8 cellular contexts compared by ENCODE assay signal in genomic region chr5:126373621-126374416, GRCh38. TPM values are rescaled to one million over a fixed set of nuclear protein-coding genes. Genes with fewer than 3 reads are reported as not detected.
DNase-seq lines count a peak whose midpoint lies in the region; ATAC-seq and TF ChIP-seq lines count a peak whose summit lies in the region.

No MANE protein-coding gene starts in this region.

- H3K27me3 ChIP-seq in Peyer's patch (no peaks in the 10 kb centered on the region), neural progenitor cell (no peaks in the 10 kb centered on the region), MM.1S (replicated peaks; ENCODE audit: insufficient read depth, low read length) (no peaks in the 10 kb centered on the region)

- no peak overlapping the region for H3K4me3 Mint-ChIP-seq in activated T-cell treated with anti-CD3 and anti-CD28 coated beads, Interleukin-2, amount 50 U/mL, for 4 hours
- no peak overlapping the region for H3K4me3 Mint-ChIP-seq in stimulated activated naive B cell treated with anti-CD40 and anti-IgM and Interleukin-4, amounts not matched to agents 10 μg/mL and 1 μg/mL and 100 μg/mL, for 72 hours
- H3K4me3 Mint-ChIP-seq in neural progenitor cell, result no peak overlapping the region

- no peaks in the 10 kb centered on the region for H3K27me3 Mint-ChIP-seq in activated T-cell treated with anti-CD3 and anti-CD28 coated beads, Interleukin-2, amount 50 U/mL, for 4 hours (ENCODE audit: low read depth)
- peaks cover 0 to 11% of the 10 kb centered on the region in 2 donors for H3K27me3 Mint-ChIP-seq in stimulated activated naive B cell treated with anti-CD40 and anti-IgM and Interleukin-4, amounts not matched to agents 10 μg/mL and 1 μg/mL and 100 μg/mL, for 72 hours
- peaks cover 3% of the 10 kb centered on the region for H3K27me3 Mint-ChIP-seq in neural progenitor cell (ENCODE audit: insufficient read depth, low read depth)

- H3K9me3 Mint-ChIP-seq in activated T-cell treated with anti-CD3 and anti-CD28 coated beads, Interleukin-2, amount 50 U/mL, for 4 hours, result no peaks in the 10 kb centered on the region
- no peaks in the 10 kb centered on the region for H3K9me3 Mint-ChIP-seq in stimulated activated naive B cell treated with anti-CD40 and anti-IgM and Interleukin-4, amounts not matched to agents 10 μg/mL and 1 μg/mL and 100 μg/mL, for 72 hours
- H3K9me3 Mint-ChIP-seq in neural progenitor cell, result no peaks in the 10 kb centered on the region

- H3K4me3 ChIP-seq in Peyer's patch, result peak overlapping the region in 2 of 4 donors; percentile 52 to 55
- H3K4me3 ChIP-seq in epithelial cell of proximal tubule (ENCODE audit: low read depth, low read length), result peak overlapping the region; percentile 74
- no peak overlapping the region for H3K4me3 ChIP-seq in neural progenitor cell
- H3K4me3 ChIP-seq in MM.1S (ENCODE audit: low read length), result no peak overlapping the region

- H3K9me3 ChIP-seq in Peyer's patch (no peaks in the 10 kb centered on the region), neural progenitor cell (ENCODE audit: low read depth) (no peaks in the 10 kb centered on the region), MM.1S (replicated peaks; ENCODE audit: insufficient read depth, low read length) (no peaks in the 10 kb centered on the region)

- no peak overlapping the region for H3K4me2 ChIP-seq in neural progenitor cell
- no peak overlapping the region for H3K4me2 ChIP-seq in MM.1S (ENCODE audit: low read depth, low read length)

- H3K27ac ChIP-seq in Peyer's patch (peak overlapping the region in 3 of 4 donors; percentile 21 to 77 (median 74)), neural progenitor cell (no peak overlapping the region), MM.1S (ENCODE audit: low read length) (no peak overlapping the region)

- H3K9ac ChIP-seq in neural progenitor cell, result no peak overlapping the region
- H3K9ac ChIP-seq in MM.1S (ENCODE audit: low read length), result no peak overlapping the region

- no peaks in the 10 kb centered on the region for H3K9me2 ChIP-seq in MM.1S (replicated peaks; ENCODE audit: insufficient read depth, low read length)

- H3K4me1 ChIP-seq in Peyer's patch (peaks cover 0 to 10% (median 0%) of the 10 kb centered on the region in 4 donors), neural progenitor cell (peaks cover 21% of the 10 kb centered on the region), MM.1S (ENCODE audit: low read length) (no peaks in the 10 kb centered on the region)

- peak; percentile 63 to 66 for ATAC-seq in activated T-cell treated with anti-CD3 and anti-CD28 coated beads, Interleukin-2, amount 50 U/mL, for 4 hours
- ATAC-seq in stimulated activated naive B cell treated with anti-CD40 and anti-IgM and Interleukin-4, amounts not matched to agents 10 μg/mL and 1 μg/mL and 100 μg/mL, for 72 hours (replicated peaks), result peak; percentile 31 to 58
- no peak for ATAC-seq in GM19395 (IDR thresholded peaks at IDR 0.05; ENCODE audit: unreplicated experiment)

- peaks cover 18% of the 10 kb centered on the region for H3K4me1 Mint-ChIP-seq in activated T-cell treated with anti-CD3 and anti-CD28 coated beads, Interleukin-2, amount 50 U/mL, for 4 hours (ENCODE audit: low read depth)
- H3K4me1 Mint-ChIP-seq in stimulated activated naive B cell treated with anti-CD40 and anti-IgM and Interleukin-4, amounts not matched to agents 10 μg/mL and 1 μg/mL and 100 μg/mL, for 72 hours, result peaks cover 0 to 6% of the 10 kb centered on the region in 2 donors
- peaks cover 22% of the 10 kb centered on the region for H3K4me1 Mint-ChIP-seq in neural progenitor cell

- peak; percentile 63 to 76 for TF ChIP-seq POLR2A in Peyer's patch (IDR thresholded peaks at IDR 0.05)

- H2AFZ ChIP-seq in neural progenitor cell (replicated peaks) (no peak overlapping the region), MM.1S (ENCODE audit: low read length) (no peak overlapping the region)

- H3K79me2 ChIP-seq in neural progenitor cell (ENCODE audit: low read depth), result no peaks in the 10 kb centered on the region
- no peaks in the 10 kb centered on the region for H3K79me2 ChIP-seq in MM.1S (ENCODE audit: low read length)

- H4K20me1 ChIP-seq in neural progenitor cell (ENCODE audit: low read depth) (no peaks in the 10 kb centered on the region), MM.1S (ENCODE audit: insufficient read depth, low read length) (no peaks in the 10 kb centered on the region)

- no peak for DNase-seq in activated T-cell treated with anti-CD3 and anti-CD28 coated beads, Interleukin-2, amount 50 U/mL, for 4 hours
- DNase-seq in activated T-cell treated with anti-CD3 and anti-CD28 coated beads for 4 hours, result no peak
- no peak for DNase-seq in Peyer's patch
- DNase-seq in epithelial cell of proximal tubule (ENCODE audit: low read depth), result no peak
- DNase-seq in stimulated activated naive B cell treated with anti-CD40 and anti-IgM and Interleukin-4, amounts not matched to agents 10 μg/mL and 1 μg/mL and 100 μg/mL, for 72 hours, result no peak
- DNase-seq in neural progenitor cell (ENCODE audit: low spot score), result no peak
- no peak for DNase-seq in MM.1S

- peak in 2 of 6 experiments; percentile 7 to 22 for TF ChIP-seq CTCF in Peyer's patch (IDR thresholded peaks at IDR 0.05)
- TF ChIP-seq CTCF in epithelial cell of proximal tubule (conservative IDR thresholded peaks at IDR 0.05; ENCODE audit: low read depth, low read length), result no peak
- no peak for TF ChIP-seq CTCF in neural progenitor cell (IDR thresholded peaks at IDR 0.05)
- no peak for TF ChIP-seq CTCF in MM.1S (IDR thresholded peaks at IDR 0.05; ENCODE audit: low read length)

- no peak overlapping the region for H3K27ac Mint-ChIP-seq in stimulated activated naive B cell treated with anti-CD40 and anti-IgM and Interleukin-4, amounts not matched to agents 10 μg/mL and 1 μg/mL and 100 μg/mL, for 72 hours
- no peak overlapping the region for H3K27ac Mint-ChIP-seq in neural progenitor cell

- no peaks in the 10 kb centered on the region for H3K36me3 Mint-ChIP-seq in activated T-cell treated with anti-CD3 and anti-CD28 coated beads, Interleukin-2, amount 50 U/mL, for 4 hours (ENCODE audit: insufficient read depth)
- H3K36me3 Mint-ChIP-seq in stimulated activated naive B cell treated with anti-CD40 and anti-IgM and Interleukin-4, amounts not matched to agents 10 μg/mL and 1 μg/mL and 100 μg/mL, for 72 hours, result no peaks in the 10 kb centered on the region
- no peaks in the 10 kb centered on the region for H3K36me3 Mint-ChIP-seq in neural progenitor cell

- H3K36me3 ChIP-seq in Peyer's patch (peaks cover 0 to 5% (median 0%) of the 10 kb centered on the region in 3 donors), neural progenitor cell (no peaks in the 10 kb centered on the region), MM.1S (replicated peaks; ENCODE audit: insufficient read depth, low read length) (no peaks in the 10 kb centered on the region)

- peaks cover 10% of the 10 kb centered on the region for H3F3A ChIP-seq in neural progenitor cell (ENCODE audit: low read depth)
- H3F3A ChIP-seq in MM.1S (ENCODE audit: insufficient read depth, low read length), result no peaks in the 10 kb centered on the region

RNA-seq across cellular contexts. Expression of gene GRAMD2B, which starts 49.4 kb away (rescaled TPM):
- total RNA-seq in activated T-cell treated with anti-CD3 and anti-CD28 coated beads, Interleukin-2, amount 50 U/mL, for 4 hours, result 10 to 100 TPM in 2 of 3 donors, 1 to 10 TPM in 1; 9.3 to 14.7 (median 12.3) TPM
- total RNA-seq in Peyer's patch, result 100 to 1,000 TPM in 3 of 4 donors, 10 to 100 TPM in 1; 38.0 to 165 (median 129) TPM
- total RNA-seq in epithelial cell of proximal tubule, result 26.6 and 43.2 TPM in 2 replicates
- total RNA-seq in neural progenitor cell (ENCODE audit: low replicate concordance), result 8.6 and 11.0 TPM in 2 replicates

Comparison
In these comparisons a context has a peak if more than half of its experiments do, and no peak if none do; other contexts are left out.
1. H3K27ac ChIP-seq: peak in Peyer's patch (3 of 4); none in neural progenitor cell (single experiment) and MM.1S (single experiment).